ENCODE assay signal across 8 cellular contexts in the genomic region with DNA sequence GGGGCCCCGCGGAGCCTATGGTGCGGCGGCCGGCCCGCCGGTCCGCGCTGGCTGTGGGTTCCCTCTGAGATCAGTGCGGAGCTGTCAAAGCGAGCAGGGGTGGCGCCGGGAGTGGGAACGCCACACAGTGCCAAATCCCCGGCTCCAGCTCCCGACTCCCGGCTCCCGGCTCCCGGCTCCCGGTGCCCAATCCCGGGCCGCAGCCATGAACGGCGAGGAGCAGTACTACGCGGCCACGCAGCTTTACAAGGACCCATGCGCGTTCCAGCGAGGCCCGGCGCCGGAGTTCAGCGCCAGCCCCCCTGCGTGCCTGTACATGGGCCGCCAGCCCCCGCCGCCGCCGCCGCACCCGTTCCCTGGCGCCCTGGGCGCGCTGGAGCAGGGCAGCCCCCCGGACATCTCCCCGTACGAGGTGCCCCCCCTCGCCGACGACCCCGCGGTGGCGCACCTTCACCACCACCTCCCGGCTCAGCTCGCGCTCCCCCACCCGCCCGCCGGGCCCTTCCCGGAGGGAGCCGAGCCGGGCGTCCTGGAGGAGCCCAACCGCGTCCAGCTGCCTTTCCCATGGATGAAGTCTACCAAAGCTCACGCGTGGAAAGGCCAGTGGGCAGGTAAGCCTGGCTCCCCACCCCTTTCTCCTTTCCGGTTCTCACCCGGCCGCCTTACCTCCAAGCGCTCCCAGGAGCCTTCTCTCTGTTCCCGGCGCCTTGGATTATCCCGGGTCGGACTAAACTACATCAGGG. TPM values are rescaled to one million over a fixed set of nuclear protein-coding genes. Genes with fewer than 3 reads are reported as not detected.
DNase-seq lines count a peak whose midpoint lies in the region; ATAC-seq, FAIRE-seq and TF ChIP-seq lines count a peak whose summit lies in the region.

A gene (plus strand): TSS at position 67 of the 743 bp plus-strand sequence. CDS start 139 bp downstream, at position 206.

- no peak for TF ChIP-seq CTCF in keratinocyte (optimal IDR thresholded peaks at IDR 0.05 in 1 of 3, IDR thresholded peaks at IDR 0.05 in 1 of 3, conservative IDR thresholded peaks at IDR 0.05 in 1 of 3; ENCODE audit: extremely low read depth in 1 of 3, insufficient read depth in 2 of 3, low read length in 3 of 3)

- FAIRE-seq in keratinocyte (lab: Jason Lieb, UNC): no peak

- in situ Hi-C loops in ACHN (cut with HindIII; ENCODE audit: low pct_ligation_motif_present, low pct_unique_long_range_greater_than_20kb, low sequenced_read_pairs): no loop called here

- H3K36me3 ChIP-seq in keratinocyte (ENCODE audit: control insufficient read depth in 2 of 2, extremely low read depth in 1 of 2, insufficient read depth in 2 of 2, low read length in 2 of 2): no peaks in the 10 kb centered on the region

- peaks cover 89% of the 10 kb centered on the region for H3K27me3 Mint-ChIP-seq in activated CD8-positive, alpha-beta memory T cell treated with anti-CD3 and anti-CD28 coated beads, Interleukin-2, amount 10 ng/mL, durations not matched to agents 7 days and 5 days
- peaks cover 99% of the 10 kb centered on the region for H3K27me3 Mint-ChIP-seq in stimulated activated naive CD8-positive, alpha-beta T cell treated with anti-CD3 and anti-CD28 coated beads, Interleukin-15, amount 100 ng/mL, for 72 hours

- H3K4me1 Mint-ChIP-seq in activated CD8-positive, alpha-beta memory T cell treated with anti-CD3 and anti-CD28 coated beads, Interleukin-2, amount 10 ng/mL, durations not matched to agents 7 days and 5 days: peaks cover 9% of the 10 kb centered on the region
- H3K4me1 Mint-ChIP-seq in stimulated activated naive CD8-positive, alpha-beta T cell treated with anti-CD3 and anti-CD28 coated beads, Interleukin-15, amount 100 ng/mL, for 72 hours: peaks cover 72% of the 10 kb centered on the region

- ATAC-seq in activated CD8-positive, alpha-beta memory T cell treated with anti-CD3 and anti-CD28 coated beads, Interleukin-2, amount 10 ng/mL, durations not matched to agents 7 days and 5 days: no peak
- ATAC-seq in stimulated activated naive CD8-positive, alpha-beta T cell treated with anti-CD3 and anti-CD28 coated beads, Interleukin-15, amount 100 ng/mL, for 72 hours: peak; percentile 80
- no peak for ATAC-seq in HG02642 (IDR thresholded peaks at IDR 0.05; ENCODE audit: poor library complexity, unreplicated experiment)

- H4K20me1 ChIP-seq in keratinocyte (ENCODE audit: control insufficient read depth, extremely low read depth, insufficient read depth, low read length): peaks cover 5% of the 10 kb centered on the region

- H3K9ac ChIP-seq in keratinocyte (ENCODE audit: control insufficient read depth, extremely low read depth, insufficient read depth, low read length): no peak within 1 kb of the TSS

- H3K9me1 ChIP-seq in keratinocyte (ENCODE audit: control insufficient read depth, extremely low read depth, insufficient read depth, low read length): no peaks in the 10 kb centered on the region

- H3K9me3 ChIP-seq in keratinocyte (ENCODE audit: control insufficient read depth, low read depth, low read length): peaks cover 7% of the 10 kb centered on the region

- H3K4me1 ChIP-seq in keratinocyte (ENCODE audit: control insufficient read depth, extremely low read depth, insufficient read depth, low read length): peaks cover 2% of the 10 kb centered on the region

- H3K4me3 ChIP-seq in keratinocyte (ENCODE audit: control insufficient read depth in 2 of 3, extremely low read depth in 1 of 3, insufficient read depth in 2 of 3, low read depth in 1 of 3, low read length in 3 of 3): peak within 1 kb of the TSS in 2 of 3 experiments; percentile 16 to 51

- TF ChIP-seq POLR2A in GM19099 (IDR thresholded peaks at IDR 0.05; ENCODE audit: extremely low read depth, insufficient read length, low read depth): peak; percentile 28

- peak within 1 kb of the TSS; percentile 46 for H3K4me3 Mint-ChIP-seq in activated CD8-positive, alpha-beta memory T cell treated with anti-CD3 and anti-CD28 coated beads, Interleukin-2, amount 10 ng/mL, durations not matched to agents 7 days and 5 days
- peak within 1 kb of the TSS; percentile 90 to 92 for H3K4me3 Mint-ChIP-seq in stimulated activated naive CD8-positive, alpha-beta T cell treated with anti-CD3 and anti-CD28 coated beads, Interleukin-15, amount 100 ng/mL, for 72 hours

- H3K27ac Mint-ChIP-seq in activated CD8-positive, alpha-beta memory T cell treated with anti-CD3 and anti-CD28 coated beads, Interleukin-2, amount 10 ng/mL, durations not matched to agents 7 days and 5 days: peak within 1 kb of the TSS; percentile 43
- H3K27ac Mint-ChIP-seq in stimulated activated naive CD8-positive, alpha-beta T cell treated with anti-CD3 and anti-CD28 coated beads, Interleukin-15, amount 100 ng/mL, for 72 hours: peak within 1 kb of the TSS in 1 of 2 donors; percentile 68

- H3K9me3 Mint-ChIP-seq in activated CD8-positive, alpha-beta memory T cell treated with anti-CD3 and anti-CD28 coated beads, Interleukin-2, amount 10 ng/mL, durations not matched to agents 7 days and 5 days (ENCODE audit: low read depth): no peaks in the 10 kb centered on the region
- H3K9me3 Mint-ChIP-seq in stimulated activated naive CD8-positive, alpha-beta T cell treated with anti-CD3 and anti-CD28 coated beads, Interleukin-15, amount 100 ng/mL, for 72 hours: no peaks in the 10 kb centered on the region

- no peak within 1 kb of the TSS for H2AFZ ChIP-seq in keratinocyte (ENCODE audit: control insufficient read depth, low read length)

- peaks cover 2% of the 10 kb centered on the region for H3K36me3 Mint-ChIP-seq in activated CD8-positive, alpha-beta memory T cell treated with anti-CD3 and anti-CD28 coated beads, Interleukin-2, amount 10 ng/mL, durations not matched to agents 7 days and 5 days

- no peaks in the 10 kb centered on the region for H3K79me2 ChIP-seq in keratinocyte (ENCODE audit: control insufficient read depth, insufficient read depth, low read length)

- H3K4me2 ChIP-seq in keratinocyte (ENCODE audit: control insufficient read depth, extremely low read depth, insufficient read depth, low read depth, low read length): peak within 1 kb of the TSS; percentile 78

- H3K27ac ChIP-seq in keratinocyte (ENCODE audit: control insufficient read depth, insufficient read depth, low read length): no peak within 1 kb of the TSS

- peaks cover 94% of the 10 kb centered on the region for H3K27me3 ChIP-seq in keratinocyte (ENCODE audit: control insufficient read depth, extremely low read depth, insufficient read depth, low read length)

- DNase-seq in ACHN (peak; percentile 35), keratinocyte (ENCODE audit: low read depth, low spot score) (no peak), NAMALWA (ENCODE audit: low spot score) (no peak)
- DNase-seq in activated CD8-positive, alpha-beta memory T cell treated with anti-CD3 and anti-CD28 coated beads, Interleukin-2, amount 10 ng/mL, durations not matched to agents 7 days and 5 days: no peak
- peak; percentile 46 to 48 for DNase-seq in stimulated activated naive CD8-positive, alpha-beta T cell treated with anti-CD3 and anti-CD28 coated beads, Interleukin-15, amount 100 ng/mL, for 72 hours
- DNase-seq in stimulated activated CD4-positive, alpha-beta T cell treated with anti-CD3 and anti-CD28 coated beads, Interleukin-2, amount 100 ng/mL, for 48 hours: no peak

- dilution Hi-C loops in keratinocyte (cut with MboI; ENCODE audit: extremely low pct_ligation_motif_present, low sequenced_read_pairs): no loop called here

- CTCF ChIA-PET in activated CD8-positive, alpha-beta memory T cell treated with anti-CD3 and anti-CD28 coated beads, Interleukin-2, amount 10 ng/mL, durations not matched to agents 7 days and 5 days (lab: Charles Lee): interaction anchor here (1.1 kb wide), 1 partner anchor 34 kb away, joined by 4 read pairs; no protein-coding TSS in a partner anchor

RNA-seq across cellular contexts. Expression of the gene that starts here (rescaled TPM):
- total RNA-seq in activated CD8-positive, alpha-beta memory T cell treated with anti-CD3 and anti-CD28 coated beads, Interleukin-2, amount 10 ng/mL, durations not matched to agents 7 days and 5 days: not detected
- polyA plus RNA-seq in keratinocyte: not detected in 3 replicates
- not detected for polyA plus RNA-seq in keratinocyte (2011; ENCODE audit: low read depth)
- polyA plus RNA-seq in keratinocyte (2011; cell fraction: cytosol; rRNA removed): not detected in 2 replicates
- not detected in 2 replicates for polyA plus RNA-seq in keratinocyte (2011; cell fraction: nucleus; rRNA removed)
- polyA plus RNA-seq in keratinocyte (2012; ENCODE audit: low replicate concordance): not detected in 2 replicates
- not detected in 3 replicates for polyA minus RNA-seq in keratinocyte
- not detected for polyA minus RNA-seq in keratinocyte (2011; cell fraction: cytosol; rRNA and poly(A)+ RNA removed)
- not detected in 2 replicates for polyA minus RNA-seq in keratinocyte (2011; cell fraction: nucleus; rRNA and poly(A)+ RNA removed)

Comparison
In these comparisons a context has a peak if more than half of its experiments do, and no peak if none do; other contexts are left out.
1. DNase-seq: peak in ACHN (single experiment) and stimulated activated naive CD8-positive, alpha-beta T cell treated with anti-CD3 and anti-CD28 coated beads, Interleukin-15, amount 100 ng/mL, for 72 hours (2 of 2); none in activated CD8-positive, alpha-beta memory T cell treated with anti-CD3 and anti-CD28 coated beads, Interleukin-2, amount 10 ng/mL, durations not matched to agents 7 days and 5 days (single experiment), keratinocyte (single experiment), stimulated activated CD4-positive, alpha-beta T cell treated with anti-CD3 and anti-CD28 coated beads, Interleukin-2, amount 100 ng/mL, for 48 hours (0 of 2) and NAMALWA (single experiment).